ENCODE assay signal across 33 cellular contexts in genomic region chr14:79758985-79759384, GRCh38.
"Had no signal": no experiment of that assay in that cellular context is flagged by ENCODE, and none has a peak within 500 bp of the region (broad histone marks: within the 10 kb centered on the region; RNA-seq: fewer than 3 reads in every experiment).

No MANE protein-coding gene starts in this region.

- H3K9me3 ChIP-seq: adrenal gland, Peyer's patch, SJSA1, SK-N-SH had no signal

- DNase-seq: activated B cell treated with CpG ODN at 0.5 μM for 24 hours; activated CD4-positive, alpha-beta memory T cell treated with anti-CD3 and anti-CD28 coated beads for 36 hours; activated CD4-positive, alpha-beta T cell treated with anti-CD3 and anti-CD28 coated beads for 4 hours; activated CD4-positive, alpha-beta T cell treated with anti-CD3 and anti-CD28 coated beads, Interleukin-2, amount 50 U/mL, for 1 hour; activated CD4-positive, CD25-positive, alpha-beta regulatory T cell treated with anti-CD3 and anti-CD28 coated beads, Interleukin-2, amount 50 U/mL, for 72 hours; activated CD8-positive, alpha-beta memory T cell treated with anti-CD3 and anti-CD28 coated beads, Interleukin-2, amount 50 U/mL, for 4 hours; activated gamma-delta T cell treated with Interleukin-2 at 50 U/mL for 16 hours; activated naive CD4-positive, alpha-beta T cell treated with anti-CD3 and anti-CD28 coated beads for 36 hours; activated T-cell treated with anti-CD3 and anti-CD28 coated beads for 4 hours; activated T-cell treated with anti-CD3 and anti-CD28 coated beads, Interleukin-2, amount 50 U/mL, for 4 hours; adrenal gland; anterior cingulate cortex; brain microvascular endothelial cell; central memory CD4-positive, alpha-beta T cell; NCI-H1105; NCI-H1417 treated with DMSO at 0.1 percent for 48 hours; NCI-H187 treated with DMSO at 0.1 percent for 48 hours; NCI-H2081; NCI-H226; NCI-H446 treated with DMSO at 0.1 percent for 48 hours; NCI-H524; NCI-H69; NCI-H82; PC-3; Peyer's patch; RPMI8226; SHP77 treated with DMSO at 0.1 percent for 48 hours; SK-N-SH had no signal

- H3K36me3 ChIP-seq: adrenal gland, brain microvascular endothelial cell, Peyer's patch, SJSA1 had no signal

- H3K4me1 ChIP-seq: adrenal gland, Peyer's patch, SJSA1 had no signal

- H3K4me3 ChIP-seq: adrenal gland, Peyer's patch, SJSA1 had no signal

- H3K27ac ChIP-seq: adrenal gland, brain microvascular endothelial cell, Peyer's patch, SJSA1 had no signal

- H3K9ac ChIP-seq: SK-N-SH had no signal

- H3K4me1 Mint-ChIP-seq: activated B cell treated with CpG ODN at 0.5 μM for 24 hours had no signal

- H3K36me3 Mint-ChIP-seq: activated CD4-positive, alpha-beta memory T cell treated with anti-CD3 and anti-CD28 coated beads for 36 hours had no signal

- ATAC-seq: activated naive CD4-positive, alpha-beta T cell treated with anti-CD3 and anti-CD28 coated beads, Interleukin-2, amount 50 U/mL, for 72 hours; activated T-cell treated with anti-CD3 and anti-CD28 coated beads, Interleukin-2, amount 50 U/mL, for 4 hours; PC-3 had no signal

- H3K4me3 Mint-ChIP-seq: activated B cell treated with CpG ODN at 0.5 μM for 24 hours; activated CD4-positive, alpha-beta memory T cell treated with anti-CD3 and anti-CD28 coated beads for 36 hours; activated naive CD4-positive, alpha-beta T cell treated with anti-CD3 and anti-CD28 coated beads for 36 hours; activated T-cell treated with anti-CD3 and anti-CD28 coated beads, Interleukin-2, amount 50 U/mL, for 4 hours; activated T-helper 1 cell treated with anti-CD3 and anti-CD28 coated beads, Interleukin-12 subunit alpha, Interleukin-12 subunit beta, Interleukin-2, Interleukin-4 antibody, amounts not matched to agents 30 ng/mL and 10 ng/mL and 1 ng/mL, durations not matched to agents 14 hours and 24 hours and 36 hours; T-helper 1 cell treated with Interleukin-12 subunit alpha and Interleukin-12 subunit beta and Interleukin-4 antibody, amounts not matched to agents 30 μg/mL and 1 μg/mL, for 36 hours; T-helper 2 cell treated with Interferon-gamma antibody and Interleukin-4, amounts not matched to agents 5 μg/mL and 100 μg/mL, for 36 hours had no signal

- H3K27me3 ChIP-seq: adrenal gland, brain microvascular endothelial cell, Peyer's patch, SJSA1 had no signal

- H3K4me2 ChIP-seq: SK-N-SH had no signal

- H3K27ac Mint-ChIP-seq: activated B cell treated with CpG ODN at 0.5 μM for 24 hours; activated CD4-positive, alpha-beta memory T cell treated with anti-CD3 and anti-CD28 coated beads for 36 hours; activated naive CD4-positive, alpha-beta T cell treated with anti-CD3 and anti-CD28 coated beads for 36 hours; activated naive CD4-positive, alpha-beta T cell treated with anti-CD3 and anti-CD28 coated beads, Interleukin-2, amount 50 U/mL, for 72 hours; activated T-helper 1 cell treated with anti-CD3 and anti-CD28 coated beads, Interleukin-12 subunit alpha, Interleukin-12 subunit beta, Interleukin-2, Interleukin-4 antibody, amounts not matched to agents 30 ng/mL and 10 ng/mL and 1 ng/mL, durations not matched to agents 14 hours and 24 hours and 36 hours; T-helper 1 cell treated with Interleukin-12 subunit alpha and Interleukin-12 subunit beta and Interleukin-4 antibody, amounts not matched to agents 30 μg/mL and 1 μg/mL, for 36 hours; T-helper 2 cell treated with Interferon-gamma antibody and Interleukin-4, amounts not matched to agents 5 μg/mL and 100 μg/mL, for 36 hours had no signal

- H3K27me3 Mint-ChIP-seq: activated B cell treated with CpG ODN at 0.5 μM for 24 hours; activated CD4-positive, alpha-beta memory T cell treated with anti-CD3 and anti-CD28 coated beads for 36 hours had no signal
